ENCODE assay signal across 36 cellular contexts in genomic region chr4:141972950-141973349, GRCh38.
"Had no signal": no experiment of that assay in that cellular context is flagged by ENCODE, and none has a peak within 500 bp of the region (broad histone marks: within the 10 kb centered on the region; RNA-seq: fewer than 3 reads in every experiment).

No MANE protein-coding gene starts in this region.

- DNase-seq: activated CD4-positive, alpha-beta memory T cell treated with anti-CD3 and anti-CD28 coated beads, Interleukin-2, amount 10 ng/mL, durations not matched to agents 7 days and 5 days; activated CD4-positive, alpha-beta T cell treated with anti-CD3 and anti-CD28 coated beads for 1 hour; activated CD4-positive, alpha-beta T cell treated with anti-CD3 and anti-CD28 coated beads for 36 hours; activated CD4-positive, alpha-beta T cell treated with anti-CD3 and anti-CD28 coated beads for 48 hours; activated CD4-positive, alpha-beta T cell treated with anti-CD3 and anti-CD28 coated beads, Interleukin-2, amount 10 ng/mL, durations not matched to agents 7 days and 5 days; activated CD4-positive, alpha-beta T cell treated with anti-CD3 and anti-CD28 coated beads, Interleukin-2, amount 50 U/mL, for 48 hours; activated CD4-positive, CD25-positive, alpha-beta regulatory T cell; activated CD8-positive, alpha-beta memory T cell treated with anti-CD3 and anti-CD28 coated beads for 24 hours; activated CD8-positive, alpha-beta memory T cell treated with anti-CD3 and anti-CD28 coated beads, Interleukin-2, amount 10 ng/mL, durations not matched to agents 7 days and 5 days; activated CD8-positive, alpha-beta memory T cell treated with anti-CD3 and anti-CD28 coated beads, Interleukin-2, amount 50 U/mL, for 48 hours; activated CD8-positive, alpha-beta T cell treated with anti-CD3 and anti-CD28 coated beads, Interleukin-2, amount 10 ng/mL, durations not matched to agents 7 days and 5 days; activated effector memory CD4-positive, alpha-beta T cell treated with Interleukin-2 at 50 U/mL for 16 hours; activated gamma-delta T cell; activated naive CD4-positive, alpha-beta T cell treated with anti-CD3 and anti-CD28 coated beads, Interleukin-2, amount 10 ng/mL, durations not matched to agents 7 days and 5 days; activated naive CD4-positive, alpha-beta T cell treated with Interleukin-2 at 50 U/mL for 16 hours; activated naive CD8-positive, alpha-beta T cell treated with anti-CD3 and anti-CD28 coated beads, Interleukin-2, amount 10 ng/mL, durations not matched to agents 7 days and 5 days; activated naive CD8-positive, alpha-beta T cell treated with anti-CD3 and anti-CD28 coated beads, Interleukin-2, amount 50 U/mL, for 24 hours; activated T-cell treated with anti-CD3 and anti-CD28 coated beads, Interleukin-2, amount 50 U/mL, for 24 hours; activated T-cell treated with anti-CD3 and anti-CD28 coated beads, Interleukin-2, amount 50 U/mL, for 48 hours; amygdala; anterior cingulate cortex; cerebellar nuclear complex; T-helper 2 cell; T-helper 9 cell; WERI-Rb-1 had no signal

- H3K9me3 ChIP-seq: ascending aorta had no signal

- H3K4me1 Mint-ChIP-seq: activated CD4-positive, alpha-beta T cell treated with anti-CD3 and anti-CD28 coated beads for 36 hours; activated CD4-positive, alpha-beta T cell treated with anti-CD3 and anti-CD28 coated beads, Interleukin-2, amount 10 ng/mL, durations not matched to agents 7 days and 5 days; activated CD8-positive, alpha-beta memory T cell treated with anti-CD3 and anti-CD28 coated beads, Interleukin-2, amount 10 ng/mL, durations not matched to agents 7 days and 5 days; activated naive CD4-positive, alpha-beta T cell treated with anti-CD3 and anti-CD28 coated beads, Interleukin-2, amount 10 ng/mL, durations not matched to agents 7 days and 5 days; activated naive CD4-positive, alpha-beta T cell treated with anti-CD3 and anti-CD28 coated beads, Interleukin-2, amount 50 U/mL, for 24 hours; activated naive CD8-positive, alpha-beta T cell treated with anti-CD3 and anti-CD28 coated beads, Interleukin-2, amount 10 ng/mL, durations not matched to agents 7 days and 5 days; activated naive CD8-positive, alpha-beta T cell treated with anti-CD3 and anti-CD28 coated beads, Interleukin-2, amount 50 U/mL, for 24 hours; brain; central memory CD8-positive, alpha-beta T cell; WTC11 had no signal

- H3K4me3 Mint-ChIP-seq: activated CD4-positive, alpha-beta memory T cell treated with anti-CD3 and anti-CD28 coated beads, Interleukin-2, amount 10 ng/mL, durations not matched to agents 7 days and 5 days; activated CD4-positive, alpha-beta T cell treated with anti-CD3 and anti-CD28 coated beads for 36 hours; activated CD4-positive, alpha-beta T cell treated with anti-CD3 and anti-CD28 coated beads, Interleukin-2, amount 10 ng/mL, durations not matched to agents 7 days and 5 days; activated CD8-positive, alpha-beta memory T cell treated with anti-CD3 and anti-CD28 coated beads, Interleukin-2, amount 10 ng/mL, durations not matched to agents 7 days and 5 days; activated CD8-positive, alpha-beta T cell treated with anti-CD3 and anti-CD28 coated beads, Interleukin-2, amount 10 ng/mL, durations not matched to agents 7 days and 5 days; activated naive CD4-positive, alpha-beta T cell treated with anti-CD3 and anti-CD28 coated beads, Interleukin-2, amount 10 ng/mL, durations not matched to agents 7 days and 5 days; activated naive CD4-positive, alpha-beta T cell treated with anti-CD3 and anti-CD28 coated beads, Interleukin-2, amount 50 U/mL, for 24 hours; activated naive CD8-positive, alpha-beta T cell; activated naive CD8-positive, alpha-beta T cell treated with anti-CD3 and anti-CD28 coated beads, Interleukin-2, amount 10 ng/mL, durations not matched to agents 7 days and 5 days; activated naive CD8-positive, alpha-beta T cell treated with anti-CD3 and anti-CD28 coated beads, Interleukin-2, amount 50 U/mL, for 24 hours; activated T-cell treated with anti-CD3 and anti-CD28 coated beads, Interleukin-2, amount 50 U/mL, for 24 hours; brain; central memory CD8-positive, alpha-beta T cell; T-helper 1 cell treated with Interleukin-12 subunit alpha and Interleukin-12 subunit beta and Interleukin-4 antibody, amounts not matched to agents 30 μg/mL and 1 μg/mL, for 36 hours; T-helper 2 cell treated with Interferon-gamma antibody and Interleukin-4, amounts not matched to agents 5 μg/mL and 100 μg/mL, for 36 hours; WTC11 had no signal

- ATAC-seq: activated CD4-positive, alpha-beta T cell treated with anti-CD3 and anti-CD28 coated beads for 36 hours; activated CD4-positive, CD25-positive, alpha-beta regulatory T cell treated with anti-CD3 and anti-CD28 coated beads, Interleukin-2, amount 50 U/mL, for 24 hours; activated CD8-positive, alpha-beta memory T cell treated with anti-CD3 and anti-CD28 coated beads, Interleukin-2, amount 10 ng/mL, durations not matched to agents 7 days and 5 days; activated CD8-positive, alpha-beta T cell treated with anti-CD3 and anti-CD28 coated beads, Interleukin-2, amount 10 ng/mL, durations not matched to agents 7 days and 5 days; activated naive CD8-positive, alpha-beta T cell treated with anti-CD3 and anti-CD28 coated beads, Interleukin-2, amount 50 U/mL, for 24 hours; WTC11 had no signal

- H3K9me3 Mint-ChIP-seq: activated naive CD4-positive, alpha-beta T cell treated with anti-CD3 and anti-CD28 coated beads, Interleukin-2, amount 50 U/mL, for 24 hours; activated naive CD8-positive, alpha-beta T cell treated with anti-CD3 and anti-CD28 coated beads, Interleukin-2, amount 10 ng/mL, durations not matched to agents 7 days and 5 days; central memory CD8-positive, alpha-beta T cell had no signal

- H3K36me3 Mint-ChIP-seq: activated CD8-positive, alpha-beta memory T cell treated with anti-CD3 and anti-CD28 coated beads, Interleukin-2, amount 10 ng/mL, durations not matched to agents 7 days and 5 days; activated naive CD4-positive, alpha-beta T cell treated with anti-CD3 and anti-CD28 coated beads, Interleukin-2, amount 10 ng/mL, durations not matched to agents 7 days and 5 days; activated naive CD8-positive, alpha-beta T cell; activated naive CD8-positive, alpha-beta T cell treated with anti-CD3 and anti-CD28 coated beads, Interleukin-2, amount 10 ng/mL, durations not matched to agents 7 days and 5 days; brain had no signal

- H3K4me3 ChIP-seq: ascending aorta, cardiac muscle cell had no signal

- H3K27me3 ChIP-seq: ascending aorta, cardiac muscle cell had no signal

- H3K4me1 ChIP-seq: ascending aorta had no signal

- H3K27ac Mint-ChIP-seq: activated CD4-positive, alpha-beta memory T cell treated with anti-CD3 and anti-CD28 coated beads, Interleukin-2, amount 10 ng/mL, durations not matched to agents 7 days and 5 days; activated CD4-positive, alpha-beta T cell treated with anti-CD3 and anti-CD28 coated beads for 36 hours; activated CD4-positive, alpha-beta T cell treated with anti-CD3 and anti-CD28 coated beads, Interleukin-2, amount 10 ng/mL, durations not matched to agents 7 days and 5 days; activated CD8-positive, alpha-beta memory T cell treated with anti-CD3 and anti-CD28 coated beads, Interleukin-2, amount 10 ng/mL, durations not matched to agents 7 days and 5 days; activated CD8-positive, alpha-beta T cell treated with anti-CD3 and anti-CD28 coated beads, Interleukin-2, amount 10 ng/mL, durations not matched to agents 7 days and 5 days; activated naive CD4-positive, alpha-beta T cell treated with anti-CD3 and anti-CD28 coated beads, Interleukin-2, amount 10 ng/mL, durations not matched to agents 7 days and 5 days; activated naive CD4-positive, alpha-beta T cell treated with anti-CD3 and anti-CD28 coated beads, Interleukin-2, amount 50 U/mL, for 24 hours; activated naive CD8-positive, alpha-beta T cell; activated naive CD8-positive, alpha-beta T cell treated with anti-CD3 and anti-CD28 coated beads, Interleukin-2, amount 10 ng/mL, durations not matched to agents 7 days and 5 days; activated naive CD8-positive, alpha-beta T cell treated with anti-CD3 and anti-CD28 coated beads, Interleukin-2, amount 50 U/mL, for 24 hours; activated T-cell treated with anti-CD3 and anti-CD28 coated beads, Interleukin-2, amount 50 U/mL, for 24 hours; activated T-helper 2 cell treated with anti-CD3 and anti-CD28 coated beads, Interferon-gamma antibody, Interleukin-2, Interleukin-4, amounts not matched to agents 10 μg/mL and 5 μg/mL and 100 μg/mL, durations not matched to agents 14 hours and 24 hours and 36 hours; brain; T-helper 1 cell treated with Interleukin-12 subunit alpha and Interleukin-12 subunit beta and Interleukin-4 antibody, amounts not matched to agents 30 μg/mL and 1 μg/mL, for 36 hours; T-helper 2 cell treated with Interferon-gamma antibody and Interleukin-4, amounts not matched to agents 5 μg/mL and 100 μg/mL, for 36 hours; WTC11 had no signal

- H3K27ac ChIP-seq: ascending aorta, cardiac muscle cell, WERI-Rb-1 had no signal

- H3K36me3 ChIP-seq: ascending aorta, cardiac muscle cell, WERI-Rb-1 had no signal

- H3K27me3 Mint-ChIP-seq: activated CD4-positive, alpha-beta memory T cell treated with anti-CD3 and anti-CD28 coated beads, Interleukin-2, amount 10 ng/mL, durations not matched to agents 7 days and 5 days; activated CD4-positive, alpha-beta T cell treated with anti-CD3 and anti-CD28 coated beads for 36 hours; activated CD4-positive, alpha-beta T cell treated with anti-CD3 and anti-CD28 coated beads, Interleukin-2, amount 10 ng/mL, durations not matched to agents 7 days and 5 days; activated CD8-positive, alpha-beta memory T cell treated with anti-CD3 and anti-CD28 coated beads, Interleukin-2, amount 10 ng/mL, durations not matched to agents 7 days and 5 days; activated naive CD4-positive, alpha-beta T cell treated with anti-CD3 and anti-CD28 coated beads, Interleukin-2, amount 10 ng/mL, durations not matched to agents 7 days and 5 days; activated naive CD4-positive, alpha-beta T cell treated with anti-CD3 and anti-CD28 coated beads, Interleukin-2, amount 50 U/mL, for 24 hours; activated naive CD8-positive, alpha-beta T cell treated with anti-CD3 and anti-CD28 coated beads, Interleukin-2, amount 10 ng/mL, durations not matched to agents 7 days and 5 days; activated naive CD8-positive, alpha-beta T cell treated with anti-CD3 and anti-CD28 coated beads, Interleukin-2, amount 50 U/mL, for 24 hours; brain had no signal
